In genomic region chr6:128738112-128738511, GRCh38 we compare ENCODE assay signal across 16 cellular contexts.
A peak's percentile ranks its signal among the peaks of the same experiment; 100 is the strongest.
DNase-seq lines count a peak whose midpoint lies in the region; ATAC-seq and TF ChIP-seq lines count a peak whose summit lies in the region.
"Had no signal": no experiment of that assay in that cellular context is flagged by ENCODE, and none has a peak within 500 bp of the region (broad histone marks: within the 10 kb centered on the region; RNA-seq: fewer than 3 reads in every experiment).

No MANE protein-coding gene starts in this region.

- H3K4ac ChIP-seq in mesendoderm (ENCODE audit: low read depth, low read length) = no peak overlapping the region

- H3K27me3 ChIP-seq in mesendoderm (ENCODE audit: insufficient read depth, low read length, poor library complexity) = no peaks in the 10 kb centered on the region
- H3K27me3 ChIP-seq: esophagus muscularis mucosa, MG63, suprapubic skin had no signal

- no peak overlapping the region for H3K4me3 ChIP-seq in mesendoderm (ENCODE audit: low read length)
- H3K4me3 ChIP-seq: esophagus muscularis mucosa, MG63, skin epidermis, suprapubic skin had no signal

- H3K4me3 Mint-ChIP-seq in HFFc6 (no peak overlapping the region), immature natural killer cell (no peak overlapping the region)

- no peak overlapping the region for H3K56ac ChIP-seq in mesendoderm (ENCODE audit: low read length)

- H2BK120ac ChIP-seq in mesendoderm (ENCODE audit: low read depth, low read length) = no peak overlapping the region

- no peaks in the 10 kb centered on the region for H3K4me1 ChIP-seq in mesendoderm (ENCODE audit: control insufficient read depth, low read depth, low read length)
- H3K4me1 ChIP-seq: esophagus muscularis mucosa, suprapubic skin had no signal

- H4K8ac ChIP-seq in mesendoderm (ENCODE audit: low read depth, low read length) = no peak overlapping the region

- peak overlapping the region; percentile 60 for H3K18ac ChIP-seq in mesendoderm (ENCODE audit: low read length)

- H3K9me3 Mint-ChIP-seq in HFFc6 (no peaks in the 10 kb centered on the region), immature natural killer cell (no peaks in the 10 kb centered on the region)

- no peaks in the 10 kb centered on the region for H3K36me3 Mint-ChIP-seq in HFFc6 (ENCODE audit: low read depth)
- no peaks in the 10 kb centered on the region for H3K36me3 Mint-ChIP-seq in immature natural killer cell

- H3K23ac ChIP-seq in mesendoderm (ENCODE audit: low read length) = no peak overlapping the region

- H3K4me1 Mint-ChIP-seq in HFFc6 (ENCODE audit: low read depth) (no peaks in the 10 kb centered on the region), immature natural killer cell (no peaks in the 10 kb centered on the region)

- ATAC-seq in GM18907 (IDR thresholded peaks at IDR 0.05; ENCODE audit: unreplicated experiment) (peak; percentile 73), GM21619 (IDR thresholded peaks at IDR 0.05; ENCODE audit: unreplicated experiment) (peak; percentile 70), HG03378 (IDR thresholded peaks at IDR 0.05; ENCODE audit: unreplicated experiment) (peak; percentile 63)

- H2AK5ac ChIP-seq in mesendoderm (ENCODE audit: low read length) = no peak overlapping the region

- no peaks in the 10 kb centered on the region for H3K36me3 ChIP-seq in mesendoderm (ENCODE audit: control insufficient read depth, insufficient read depth, low read length)
- H3K36me3 ChIP-seq: esophagus muscularis mucosa, MG63, suprapubic skin had no signal

- H3K27me3 Mint-ChIP-seq in HFFc6 (ENCODE audit: insufficient read depth) = peaks cover 1% of the 10 kb centered on the region; the same call in 1 of the 2 replicates
- H3K27me3 Mint-ChIP-seq in immature natural killer cell (ENCODE audit: low read depth in 3 of 3) = peaks cover 0 to 16% (median 3%) of the 10 kb centered on the region in 3 donors

- no CpG with 5 or more reads among the region's 3 CpGs for WGBS in mesendoderm (ENCODE audit: extremely low coverage, insufficient coverage, low lambda C conversion rate)

- no peak overlapping the region for H4K5ac ChIP-seq in mesendoderm (ENCODE audit: low read length)

- no peaks in the 10 kb centered on the region for H3K79me2 ChIP-seq in mesendoderm (ENCODE audit: control insufficient read depth, insufficient read depth, low read length)

- H3K9ac ChIP-seq in mesendoderm (ENCODE audit: low read length) = no peak overlapping the region

- no peak overlapping the region for H3K27ac Mint-ChIP-seq in HFFc6
- H3K27ac Mint-ChIP-seq in immature natural killer cell = no peak overlapping the region

- H2BK15ac ChIP-seq in mesendoderm (replicated peaks; ENCODE audit: low read depth) = no peak overlapping the region

- no peak for TF ChIP-seq CTCF in HFFc6 (IDR thresholded peaks at IDR 0.05)

- DNase-seq in mesendoderm = no peak
- no peak for DNase-seq in HFFc6
- DNase-seq in immature natural killer cell = no peak
- no peak for DNase-seq in NCI-H1930 (lab: John Stamatoyannopoulos, UW)
- DNase-seq: activated CD8-positive, alpha-beta memory T cell treated with anti-CD3 and anti-CD28 coated beads, Interleukin-2, amount 50 U/mL, for 4 hours; GF-D8; MG63; NCI-H2171; occipital lobe had no signal

- H3K79me1 ChIP-seq in mesendoderm (ENCODE audit: low read length) = no peaks in the 10 kb centered on the region

- no peak overlapping the region for H2BK5ac ChIP-seq in mesendoderm (ENCODE audit: low read length)

- H3K27ac ChIP-seq in mesendoderm (ENCODE audit: low read depth, low read length) = no peak overlapping the region
- H3K27ac ChIP-seq: esophagus muscularis mucosa, skin epidermis, suprapubic skin, VCaP had no signal

- no peak overlapping the region for H3K4me2 ChIP-seq in mesendoderm (ENCODE audit: low read length)
